Comparison of ENCODE assay signal across 8 cellular contexts in the genomic region with DNA sequence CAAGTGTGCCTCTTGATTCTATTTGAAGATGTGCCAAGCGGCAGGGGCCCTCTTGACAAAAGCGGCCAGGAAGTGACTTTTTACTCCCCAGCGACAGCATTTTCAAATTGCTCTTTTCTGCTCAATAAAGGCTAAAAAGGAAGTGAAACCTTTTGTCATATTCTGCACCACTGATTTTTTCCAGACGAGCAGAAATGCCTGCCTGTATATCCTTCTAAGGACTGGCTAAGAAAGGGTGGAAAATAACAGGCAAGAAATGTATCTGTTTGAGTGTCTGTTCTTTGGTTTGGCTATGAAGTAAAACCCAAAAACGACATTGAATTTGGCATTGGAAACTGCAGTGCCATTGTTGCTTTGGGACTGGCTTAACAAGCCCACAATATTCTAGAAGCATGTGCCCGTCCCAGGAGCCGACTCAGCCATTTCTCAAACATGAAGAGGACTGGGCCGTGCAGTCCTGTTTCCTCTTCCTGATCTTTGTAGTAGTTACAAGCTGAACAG. TPM values are rescaled to one million over a fixed set of nuclear protein-coding genes. Genes with fewer than 3 reads are reported as not detected.
DNase-seq lines count a peak whose midpoint lies in the region; ATAC-seq, FAIRE-seq and TF ChIP-seq lines count a peak whose summit lies in the region.

No MANE protein-coding gene starts in this region.

- H3K4me3 Mint-ChIP-seq in IgD-negative memory B cell: peak overlapping the region; percentile 58 to 83 (median 64)
- peak overlapping the region; percentile 85 for H3K4me3 Mint-ChIP-seq in activated naive CD4-positive, alpha-beta T cell treated with anti-CD3 and anti-CD28 coated beads, Interleukin-2, amount 50 U/mL, for 24 hours

- H3K9ac ChIP-seq in BLaER1: peak overlapping the region; percentile 59; the same call in 1 of the 2 replicates

- intact Hi-C loops in sciatic nerve (cut with DNase I): no loop called here

- peaks cover 0 to 2% (median 0%) of the 10 kb centered on the region in 3 donors for H3K9me3 Mint-ChIP-seq in IgD-negative memory B cell
- no peaks in the 10 kb centered on the region for H3K9me3 Mint-ChIP-seq in activated naive CD4-positive, alpha-beta T cell treated with anti-CD3 and anti-CD28 coated beads, Interleukin-2, amount 50 U/mL, for 24 hours

- H3K4me3 ChIP-seq in BLaER1: peak overlapping the region; percentile 47; the same call in 1 of the 2 replicates

- no peak for FAIRE-seq in D721Med (lab: Jason Lieb, UNC)

- TF ChIP-seq CTCF in GM20000 (IDR thresholded peaks at IDR 0.05; ENCODE audit: extremely low read depth, missing control alignments) (no peak), D721Med (IDR thresholded peaks at IDR 0.05; ENCODE audit: insufficient read depth, missing control alignments) (no peak)

- H3K27ac Mint-ChIP-seq in IgD-negative memory B cell: peak overlapping the region; percentile 65 to 90 (median 77)
- H3K27ac Mint-ChIP-seq in activated naive CD4-positive, alpha-beta T cell treated with anti-CD3 and anti-CD28 coated beads, Interleukin-2, amount 50 U/mL, for 24 hours: peak overlapping the region; percentile 96

- no peaks in the 10 kb centered on the region for H3K27me3 ChIP-seq in BLaER1

- peak overlapping the region; percentile 75 for H3K4me2 ChIP-seq in BLaER1

- peak overlapping the region; percentile 92 for H3K27ac ChIP-seq in BLaER1

- ATAC-seq in GM19328 (IDR thresholded peaks at IDR 0.05; ENCODE audit: unreplicated experiment) (peak; percentile 55), sciatic nerve (peak; percentile 73)

- H3K4me1 ChIP-seq in BLaER1: peaks cover 95% of the 10 kb centered on the region

- no peak for DNase-seq in sciatic nerve (ENCODE audit: low spot score)
- DNase-seq in GM20000 (ENCODE audit: low spot score): no peak
- DNase-seq in T1000 (lab: John Stamatoyannopoulos, UW): no peak
- no peak for DNase-seq in D721Med (ENCODE audit: insufficient read length, low spot score)

- no peaks in the 10 kb centered on the region for H3K36me3 Mint-ChIP-seq in IgD-negative memory B cell
- H3K36me3 Mint-ChIP-seq in activated naive CD4-positive, alpha-beta T cell treated with anti-CD3 and anti-CD28 coated beads, Interleukin-2, amount 50 U/mL, for 24 hours: no peaks in the 10 kb centered on the region

- H3K9me3 ChIP-seq in BLaER1: peaks cover 5% of the 10 kb centered on the region; the same call in 1 of the 2 replicates

- peaks cover 15% of the 10 kb centered on the region for H3K27me3 Mint-ChIP-seq in IgD-negative memory B cell
- no peaks in the 10 kb centered on the region for H3K27me3 Mint-ChIP-seq in activated naive CD4-positive, alpha-beta T cell treated with anti-CD3 and anti-CD28 coated beads, Interleukin-2, amount 50 U/mL, for 24 hours

- H3K36me3 ChIP-seq in BLaER1: no peaks in the 10 kb centered on the region

- H3K4me1 Mint-ChIP-seq in IgD-negative memory B cell: peaks cover 41 to 60% (median 50%) of the 10 kb centered on the region in 3 donors
- peaks cover 71% of the 10 kb centered on the region for H3K4me1 Mint-ChIP-seq in activated naive CD4-positive, alpha-beta T cell treated with anti-CD3 and anti-CD28 coated beads, Interleukin-2, amount 50 U/mL, for 24 hours

- H4K20me1 ChIP-seq in BLaER1: no peaks in the 10 kb centered on the region

RNA-seq across cellular contexts. Expression of gene TMSB4X, which starts 25.5 kb away (rescaled TPM):
- 19,114 TPM for polyA plus RNA-seq in IgD-negative memory B cell
- total RNA-seq in sciatic nerve: 3,078 TPM

RNA-seq across cellular contexts. Expression of gene FAM9C, which starts 44.1 kb away (rescaled TPM):
- polyA plus RNA-seq in IgD-negative memory B cell: not detected
- not detected for total RNA-seq in sciatic nerve
